Comparison of ENCODE assay signal across 1 cellular context in the genomic region with DNA sequence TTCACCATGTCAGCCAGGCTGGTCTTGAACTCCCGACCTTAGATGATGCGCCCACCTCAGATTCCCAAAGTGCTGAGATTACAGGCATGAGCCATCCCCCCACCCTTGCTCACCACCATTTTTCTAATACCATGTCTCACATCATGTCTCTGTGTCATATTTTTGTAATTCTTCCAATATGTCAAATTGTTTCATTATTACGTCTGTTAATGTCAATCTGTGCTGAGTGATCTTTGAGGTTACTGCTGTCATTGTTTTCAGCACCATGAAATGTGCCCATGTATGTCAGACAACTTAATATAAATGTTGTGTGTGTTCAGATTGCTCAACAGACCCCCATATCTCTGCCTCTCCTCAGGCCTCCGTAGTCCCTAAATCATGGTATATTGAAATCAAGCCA.
"Had no signal": no experiment of that assay in that cellular context is flagged by ENCODE, and none has a peak within 500 bp of the region (broad histone marks: within the 10 kb centered on the region; RNA-seq: fewer than 3 reads in every experiment).

No MANE protein-coding gene starts in this region.

- H3K4me3 ChIP-seq: GM12878 had no signal

- ATAC-seq: GM12878 had no signal
